ENCODE assay signal across 1 cellular context in genomic region chr20:31517373-31517772, GRCh38.
TF ChIP-seq lines count a peak whose summit lies in the region.

No MANE protein-coding gene starts in this region.

TF ChIP-seq in H1, 55 proteins besides CTCF, POLR2A, EP300 and RAD21 (continued from another document):
- TF ChIP-seq NANOG (IDR thresholded peaks at IDR 0.05; ENCODE audit: insufficient read depth, low read depth, low read length, poor library complexity, severe bottlenecking) (no peak), TAF1 (IDR thresholded peaks at IDR 0.05; ENCODE audit: low read depth, low read length) (0 out of 2 replicates have a peak, but pooled peaks have one; percentile 29), MAFK (IDR thresholded peaks at IDR 0.05; ENCODE audit: low read depth, low read length) (no peak), JUND (IDR thresholded peaks at IDR 0.05; ENCODE audit: low read length) (peak; percentile 38; the same call in 1 of the 2 replicates), SIN3A (conservative IDR thresholded peaks at IDR 0.05 in 1 of 2, IDR thresholded peaks at IDR 0.05 in 1 of 2; ENCODE audit: low read depth in 1 of 2, low read length in 2 of 2) (0 out of 4 replicates have a peak, but pooled peaks of 1 of the 2 experiments have one; percentile 28), KDM4A (IDR thresholded peaks at IDR 0.05; ENCODE audit: low read depth, low read length, severe bottlenecking) (no peak), GTF2F1 (IDR thresholded peaks at IDR 0.05; ENCODE audit: borderline replicate concordance, low read depth, low read length) (no peak), SP1 (IDR thresholded peaks at IDR 0.05; ENCODE audit: low read depth, low read length) (no peak), CHD2 (IDR thresholded peaks at IDR 0.05; ENCODE audit: low read length) (no peak), ASH2L (IDR thresholded peaks at IDR 0.05; ENCODE audit: low read length) (no peak), FOSL1 (IDR thresholded peaks at IDR 0.05; ENCODE audit: insufficient read depth, low read depth, low read length) (no peak), E2F6 (IDR thresholded peaks at IDR 0.05) (no peak), CHD1 (IDR thresholded peaks at IDR 0.05; ENCODE audit: low read depth, low read length) (peak; percentile 60; the same call in 1 of the 2 replicates), HDAC2 (IDR thresholded peaks at IDR 0.05; ENCODE audit: borderline replicate concordance in 1 of 2, low read depth in 2 of 2, low read length in 2 of 2) (no peak), TEAD4 (IDR thresholded peaks at IDR 0.05; ENCODE audit: low read depth, low read length) (no peak), RBBP5 (IDR thresholded peaks at IDR 0.05; ENCODE audit: borderline replicate concordance, low read depth, low read length) (no peak), YY1 (IDR thresholded peaks at IDR 0.05; ENCODE audit: low read depth, low read length) (no peak), SUZ12 (IDR thresholded peaks at IDR 0.05; ENCODE audit: low read length) (no peak), SIRT6 (IDR thresholded peaks at IDR 0.05; ENCODE audit: low read length) (no peak), MAX (IDR thresholded peaks at IDR 0.05) (0 out of 2 replicates have a peak, but pooled peaks have one; percentile 26), RXRA (IDR thresholded peaks at IDR 0.05; ENCODE audit: insufficient read depth, low read depth, low read length) (no peak), HDAC6 (IDR thresholded peaks at IDR 0.05; ENCODE audit: low read depth, low read length) (no peak)
